Comparison of ENCODE assay signal across 2 cellular contexts in the genomic region with DNA sequence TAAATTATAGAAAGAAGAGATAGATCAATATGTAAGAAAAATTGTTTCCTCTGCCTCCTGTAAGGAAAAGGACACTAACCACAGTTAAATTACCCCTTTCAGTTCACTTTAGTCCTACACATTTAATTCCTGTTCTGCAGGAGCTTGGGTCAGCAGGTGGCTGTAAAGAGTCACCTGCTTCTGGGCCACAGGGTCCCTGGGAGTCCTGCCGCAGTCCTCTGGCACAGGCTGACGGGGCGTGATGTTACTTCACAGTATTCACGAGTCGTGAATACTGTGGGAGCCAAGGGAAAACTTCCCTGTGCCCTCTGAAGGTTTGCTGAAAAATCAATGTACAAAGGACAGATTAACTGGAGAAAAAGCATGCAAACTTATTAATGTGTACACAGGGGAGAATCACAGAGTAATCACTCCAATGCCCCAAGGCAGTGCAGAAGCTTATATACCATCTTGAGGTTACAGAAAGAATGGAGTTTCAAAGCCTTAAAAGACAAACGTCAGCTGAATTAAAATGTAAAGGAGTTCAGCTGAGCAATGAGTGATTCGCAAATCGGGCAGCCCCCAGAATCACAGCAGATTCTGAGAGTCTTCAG.
TF ChIP-seq lines count a peak whose summit lies in the region.

No MANE protein-coding gene starts in this region.

TF ChIP-seq in H1, 55 proteins besides CTCF, POLR2A, EP300 and RAD21:
- TF ChIP-seq RFX5 (IDR thresholded peaks at IDR 0.05; ENCODE audit: borderline replicate concordance, low read depth, low read length) (no peak), CEBPB (IDR thresholded peaks at IDR 0.05; ENCODE audit: low read depth, low read length) (no peak), GABPA (IDR thresholded peaks at IDR 0.05; ENCODE audit: borderline replicate concordance, insufficient read depth, low read length) (no peak), RNF2 (IDR thresholded peaks at IDR 0.05; ENCODE audit: borderline replicate concordance, low read depth, low read length, missing control alignments, poor library complexity, severe bottlenecking) (no peak), ZNF274 (IDR thresholded peaks at IDR 0.05; ENCODE audit: borderline replicate concordance, extremely low read depth, low read length) (no peak)

TF ChIP-seq in liver, 16 proteins besides CTCF, POLR2A, EP300 and RAD21 (continued from another document):
- no peak for TF ChIP-seq SP1 (IDR thresholded peaks at IDR 0.05)
- no peak for TF ChIP-seq NR2F2 (IDR thresholded peaks at IDR 0.05)
- no peak for TF ChIP-seq FOXA1 (IDR thresholded peaks at IDR 0.05)
- TF ChIP-seq, protein P1, sequence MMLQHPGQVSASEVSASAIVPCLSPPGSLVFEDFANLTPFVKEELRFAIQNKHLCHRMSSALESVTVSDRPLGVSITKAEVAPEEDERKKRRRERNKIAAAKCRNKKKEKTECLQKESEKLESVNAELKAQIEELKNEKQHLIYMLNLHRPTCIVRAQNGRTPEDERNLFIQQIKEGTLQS (IDR thresholded peaks at IDR 0.05), result no peak
- TF ChIP-seq, protein P2, sequence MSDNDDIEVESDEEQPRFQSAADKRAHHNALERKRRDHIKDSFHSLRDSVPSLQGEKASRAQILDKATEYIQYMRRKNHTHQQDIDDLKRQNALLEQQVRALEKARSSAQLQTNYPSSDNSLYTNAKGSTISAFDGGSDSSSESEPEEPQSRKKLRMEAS (IDR thresholded peaks at IDR 0.05), result no peak
- no peak for TF ChIP-seq REST (IDR thresholded peaks at IDR 0.05)
- TF ChIP-seq, protein P3, sequence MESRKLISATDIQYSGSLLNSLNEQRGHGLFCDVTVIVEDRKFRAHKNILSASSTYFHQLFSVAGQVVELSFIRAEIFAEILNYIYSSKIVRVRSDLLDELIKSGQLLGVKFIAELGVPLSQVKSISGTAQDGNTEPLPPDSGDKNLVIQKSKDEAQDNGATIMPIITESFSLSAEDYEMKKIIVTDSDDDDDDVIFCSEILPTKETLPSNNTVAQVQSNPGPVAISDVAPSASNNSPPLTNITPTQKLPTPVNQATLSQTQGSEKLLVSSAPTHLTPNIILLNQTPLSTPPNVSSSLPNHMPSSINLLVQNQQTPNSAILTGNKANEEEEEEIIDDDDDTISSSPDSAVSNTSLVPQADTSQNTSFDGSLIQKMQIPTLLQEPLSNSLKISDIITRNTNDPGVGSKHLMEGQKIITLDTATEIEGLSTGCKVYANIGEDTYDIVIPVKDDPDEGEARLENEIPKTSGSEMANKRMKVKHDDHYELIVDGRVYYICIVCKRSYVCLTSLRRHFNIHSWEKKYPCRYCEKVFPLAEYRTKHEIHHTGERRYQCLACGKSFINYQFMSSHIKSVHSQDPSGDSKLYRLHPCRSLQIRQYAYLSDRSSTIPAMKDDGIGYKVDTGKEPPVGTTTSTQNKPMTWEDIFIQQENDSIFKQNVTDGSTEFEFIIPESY (IDR thresholded peaks at IDR 0.05), result no peak
- no peak for TF ChIP-seq RXRA (IDR thresholded peaks at IDR 0.05)
- no peak for TF ChIP-seq YY1 (IDR thresholded peaks at IDR 0.05)
- no peak for TF ChIP-seq HNF4A (conservative IDR thresholded peaks at IDR 0.05)
- TF ChIP-seq HNF4G (IDR thresholded peaks at IDR 0.05), result no peak
- TF ChIP-seq FOXA2 (IDR thresholded peaks at IDR 0.05), result no peak
- TF ChIP-seq TAF1 (conservative IDR thresholded peaks at IDR 0.05), result no peak
- TF ChIP-seq EGR1 (IDR thresholded peaks at IDR 0.05; ENCODE audit: low read depth in 2 of 2), result no peak
